In genomic region chr17:78592991-78593329, GRCh38 we compare ENCODE assay signal across 17 cellular contexts. TPM values are rescaled to one million over a fixed set of nuclear protein-coding genes. Genes with fewer than 3 reads are reported as not detected.
A peak's percentile ranks its signal among the peaks of the same experiment; 100 is the strongest.
DNase-seq lines count a peak whose midpoint lies in the region; FAIRE-seq and TF ChIP-seq lines count a peak whose summit lies in the region.
"Had no signal": no experiment of that assay in that cellular context is flagged by ENCODE, and none has a peak within 500 bp of the region (broad histone marks: within the 10 kb centered on the region; RNA-seq: fewer than 3 reads in every experiment).

No MANE protein-coding gene starts in this region.

- intact Hi-C loops in kidney (cut with DNase I): no loop called here

- no peaks in the 10 kb centered on the region for H3K9me3 Mint-ChIP-seq in T-helper 1 cell treated with Interleukin-12 subunit alpha and Interleukin-12 subunit beta and Interleukin-4 antibody, amounts not matched to agents 30 μg/mL and 1 μg/mL, for 36 hours

- peaks cover 16% of the 10 kb centered on the region for H3K4me1 Mint-ChIP-seq in T-helper 1 cell treated with Interleukin-12 subunit alpha and Interleukin-12 subunit beta and Interleukin-4 antibody, amounts not matched to agents 30 μg/mL and 1 μg/mL, for 36 hours (ENCODE audit: low read depth)

- DNase-seq in T-helper 1 cell (no peak), SK-MEL-5 (ENCODE audit: low read depth, low spot score) (peak; percentile 34), kidney (no peak), DMS153 (lab: John Stamatoyannopoulos, UW) (no peak), NCI-H2227 (lab: John Stamatoyannopoulos, UW; ENCODE audit: unreplicated experiment) (no peak), NCI-H1105 treated with DMSO at 0.1 percent for 48 hours (lab: John Stamatoyannopoulos, UW) (no peak)
- DNase-seq: activated effector memory CD4-positive, alpha-beta T cell treated with anti-CD3 and anti-CD28 coated beads, Interleukin-2, amount 50 U/mL, for 16 hours; NCI-H187 treated with DMSO at 0.1 percent for 48 hours; NCI-H526 treated with DMSO at 0.1 percent for 48 hours had no signal

- H3K9me3 ChIP-seq in kidney (ENCODE audit: control insufficient read depth in 1 of 2, low read length in 2 of 2): no peaks in the 10 kb centered on the region
- no peaks in the 10 kb centered on the region for H3K9me3 ChIP-seq in subcutaneous abdominal adipose tissue (ENCODE audit: control insufficient read depth in 5 of 5, low read length in 5 of 5)
- H3K9me3 ChIP-seq: body of pancreas, prostate gland had no signal

- H3K4me1 ChIP-seq in kidney (ENCODE audit: control insufficient read depth in 1 of 2, insufficient read depth in 1 of 2, low read depth in 1 of 2, low read length in 2 of 2): peaks cover 5 to 6% of the 10 kb centered on the region in 2 donors
- peaks cover 5 to 55% (median 42%) of the 10 kb centered on the region in 5 donors for H3K4me1 ChIP-seq in subcutaneous abdominal adipose tissue (ENCODE audit: control insufficient read depth in 5 of 5, insufficient read depth in 5 of 5, low read length in 5 of 5)
- H3K4me1 ChIP-seq: body of pancreas, prostate gland had no signal

- H3K4me3 ChIP-seq in kidney (ENCODE audit: low read length in 2 of 2): no peak overlapping the region
- H3K4me3 ChIP-seq in subcutaneous abdominal adipose tissue (ENCODE audit: low read depth in 1 of 5, low read length in 5 of 5): no peak overlapping the region
- H3K4me3 ChIP-seq: body of pancreas, prostate gland had no signal

- H3K36me3 ChIP-seq in kidney (ENCODE audit: control insufficient read depth in 1 of 2, insufficient read depth in 2 of 2, low read length in 2 of 2) (no peaks in the 10 kb centered on the region), subcutaneous abdominal adipose tissue (ENCODE audit: control insufficient read depth in 5 of 5, insufficient read depth in 5 of 5, low read length in 5 of 5) (no peaks in the 10 kb centered on the region)
- H3K36me3 ChIP-seq: prostate gland had no signal

- FAIRE-seq in kidney (lab: Jason Lieb, UNC): no peak
- FAIRE-seq: A204.1, frontal cortex, G401.6 had no signal

- in situ Hi-C loops in SK-MEL-5 (cut with HindIII; ENCODE audit: low pct_unique_long_range_greater_than_20kb, low sequenced_read_pairs): loop anchor here (10.0 kb wide), 1 partner anchor 98 kb away; no protein-coding TSS in a partner anchor

- H3K9ac ChIP-seq in kidney (ENCODE audit: low read length in 2 of 2) (no peak overlapping the region), subcutaneous abdominal adipose tissue (ENCODE audit: low read length in 5 of 5) (no peak overlapping the region)

- no peak for TF ChIP-seq CTCF in kidney (IDR thresholded peaks at IDR 0.05; ENCODE audit: borderline replicate concordance, extremely low read depth, insufficient read depth)

- no peaks in the 10 kb centered on the region for H3K27me3 ChIP-seq in subcutaneous abdominal adipose tissue (ENCODE audit: control insufficient read depth in 5 of 5, insufficient read depth in 4 of 5, low read length in 5 of 5)
- H3K27me3 ChIP-seq: body of pancreas had no signal

- H3K27ac ChIP-seq in kidney (ENCODE audit: low read depth in 2 of 2, low read length in 2 of 2) (peak overlapping the region; percentile 67 to 90), subcutaneous abdominal adipose tissue (ENCODE audit: low read depth, low read length) (peak overlapping the region; percentile 80)
- H3K27ac ChIP-seq: prostate gland had no signal

- no peaks in the 10 kb centered on the region for H3K36me3 Mint-ChIP-seq in T-helper 1 cell treated with Interleukin-12 subunit alpha and Interleukin-12 subunit beta and Interleukin-4 antibody, amounts not matched to agents 30 μg/mL and 1 μg/mL, for 36 hours (ENCODE audit: low read depth)

- H3K27ac Mint-ChIP-seq in T-helper 1 cell treated with Interleukin-12 subunit alpha and Interleukin-12 subunit beta and Interleukin-4 antibody, amounts not matched to agents 30 μg/mL and 1 μg/mL, for 36 hours: peak overlapping the region; percentile 36

- no peak overlapping the region for H3K4me3 Mint-ChIP-seq in T-helper 1 cell treated with Interleukin-12 subunit alpha and Interleukin-12 subunit beta and Interleukin-4 antibody, amounts not matched to agents 30 μg/mL and 1 μg/mL, for 36 hours

- H3K27me3 Mint-ChIP-seq in T-helper 1 cell treated with Interleukin-12 subunit alpha and Interleukin-12 subunit beta and Interleukin-4 antibody, amounts not matched to agents 30 μg/mL and 1 μg/mL, for 36 hours (ENCODE audit: low read depth): peaks cover 6% of the 10 kb centered on the region

RNA-seq across cellular contexts. Expression of gene DNAH17, which starts 15.8 kb away (rescaled TPM):
- total RNA-seq in SK-MEL-5 (2014; rRNA removed; shearing (Covaris generic)): 0.05 and 0.24 TPM in 2 replicates
- 0.20 and 0.38 TPM in 2 replicates for polyA plus RNA-seq in SK-MEL-5 (2015; cell fraction: cytosol; rRNA removed)
- polyA plus RNA-seq in SK-MEL-5 (2015; cell fraction: nucleus; rRNA removed): 0.51 and 0.53 TPM in 2 replicates
- 0.09 TPM for total RNA-seq in kidney
- polyA plus RNA-seq in kidney (ENCODE audit: insufficient read depth, low read depth, low replicate concordance): 0.17 TPM
- total RNA-seq: body of pancreas, mucosa of gallbladder had no signal
